ENCODE assay signal across 10 cellular contexts in genomic region chr2:68764781-68765385, GRCh38. TPM values are rescaled to one million over a fixed set of nuclear protein-coding genes. Genes with fewer than 3 reads are reported as not detected.
DNase-seq lines count a peak whose midpoint lies in the region; ATAC-seq, FAIRE-seq and TF ChIP-seq lines count a peak whose summit lies in the region.
"Had no signal": no experiment of that assay in that cellular context is flagged by ENCODE, and none has a peak within 500 bp of the region (broad histone marks: within the 10 kb centered on the region; RNA-seq: fewer than 3 reads in every experiment).

No MANE protein-coding gene starts in this region.

- peaks cover 9 to 19% of the 10 kb centered on the region in 2 donors for H3K36me3 Mint-ChIP-seq in CD14-positive monocyte
- H3K36me3 Mint-ChIP-seq in astrocyte (ENCODE audit: low read depth, unreplicated experiment), result no peaks in the 10 kb centered on the region
- no peaks in the 10 kb centered on the region for H3K36me3 Mint-ChIP-seq in chondrocyte (ENCODE audit: low read depth)

- H3K9me3 ChIP-seq in Karpas-422 (ENCODE audit: low read length) (no peaks in the 10 kb centered on the region), astrocyte (ENCODE audit: insufficient read depth, low read depth, low read length) (no peaks in the 10 kb centered on the region), mononuclear cell (ENCODE audit: low read depth, low read length) (no peaks in the 10 kb centered on the region)

- H3K4me1 ChIP-seq in Karpas-422 (ENCODE audit: low read length) (peaks cover 100% of the 10 kb centered on the region), astrocyte (ENCODE audit: insufficient read depth, low read length) (peaks cover 16% of the 10 kb centered on the region), mononuclear cell (ENCODE audit: insufficient read depth, low read length) (peaks cover 85% of the 10 kb centered on the region)

- no peak overlapping the region for H2AFZ ChIP-seq in Karpas-422 (ENCODE audit: low read length)
- peak overlapping the region; percentile 22 for H2AFZ ChIP-seq in astrocyte (ENCODE audit: low read depth, low read length)

- H3K27ac Mint-ChIP-seq in CD14-positive monocyte (peak overlapping the region; percentile 91 to 99 (median 97)), astrocyte (ENCODE audit: unreplicated experiment) (peak overlapping the region; percentile 10), chondrocyte (ENCODE audit: unreplicated experiment) (no peak overlapping the region)

- H3K27me3 Mint-ChIP-seq in CD14-positive monocyte (ENCODE audit: low read depth in 3 of 3) (no peaks in the 10 kb centered on the region), astrocyte (ENCODE audit: low read depth, unreplicated experiment) (no peaks in the 10 kb centered on the region), chondrocyte (ENCODE audit: low read depth) (no peaks in the 10 kb centered on the region)

- H3K27me3 ChIP-seq in Karpas-422 (ENCODE audit: low read length) (no peaks in the 10 kb centered on the region), astrocyte (ENCODE audit: insufficient read depth, low read length) (no peaks in the 10 kb centered on the region), mononuclear cell (ENCODE audit: insufficient read depth, low read length) (no peaks in the 10 kb centered on the region)

- H3K9me3 Mint-ChIP-seq in CD14-positive monocyte (peaks cover 0 to under 1% (median 0%) of the 10 kb centered on the region in 7 donors), astrocyte (ENCODE audit: unreplicated experiment) (no peaks in the 10 kb centered on the region), chondrocyte (ENCODE audit: low read depth) (no peaks in the 10 kb centered on the region)

- FAIRE-seq in astrocyte (lab: Jason Lieb, UNC), result no peak

- ATAC-seq in GM18520 (IDR thresholded peaks at IDR 0.05; ENCODE audit: unreplicated experiment), result no peak

- H3K9ac ChIP-seq in Karpas-422 (ENCODE audit: low read length), result peak overlapping the region; percentile 69
- no peak overlapping the region for H3K9ac ChIP-seq in astrocyte (ENCODE audit: low read length)

- H3K4me3 ChIP-seq in Karpas-422 (ENCODE audit: low read length), result peak overlapping the region; percentile 59
- no peak overlapping the region for H3K4me3 ChIP-seq in astrocyte (ENCODE audit: insufficient read depth, low read depth, low read length)
- peak overlapping the region; percentile 8 for H3K4me3 ChIP-seq in mononuclear cell (ENCODE audit: low read length)

- H3K4me3 Mint-ChIP-seq in CD14-positive monocyte (peak overlapping the region; percentile 29 to 78), astrocyte (ENCODE audit: unreplicated experiment) (peak overlapping the region; percentile 50), chondrocyte (ENCODE audit: unreplicated experiment) (no peak overlapping the region)

- H3K9me2 ChIP-seq in Karpas-422 (replicated peaks; ENCODE audit: insufficient read depth, low read length), result no peaks in the 10 kb centered on the region

- intact Hi-C loops in CD14-positive monocyte (cut with micrococcal nuclease), result loop anchor here in 1 of 2 donors (5.0 kb wide), 1 partner anchor 42 kb away; no protein-coding TSS in a partner anchor

- H4K20me1 ChIP-seq in Karpas-422 (ENCODE audit: insufficient read depth, low read depth, low read length) (no peaks in the 10 kb centered on the region), astrocyte (ENCODE audit: insufficient read depth, low read length) (no peaks in the 10 kb centered on the region)

- H3K36me3 ChIP-seq in Karpas-422 (ENCODE audit: insufficient read depth, low read length), result peaks cover 3% of the 10 kb centered on the region; the same call in 1 of the 2 replicates
- no peaks in the 10 kb centered on the region for H3K36me3 ChIP-seq in astrocyte (ENCODE audit: insufficient read depth, low read length)

- TF ChIP-seq CTCF in CD14-positive monocyte (IDR thresholded peaks at IDR 0.05) (no peak), astrocyte (IDR thresholded peaks at IDR 0.05; ENCODE audit: insufficient read depth, low read depth, low read length) (no peak), chondrocyte (IDR thresholded peaks at IDR 0.05) (no peak)

- DNase-seq in CD14-positive monocyte (ENCODE audit: low spot score) (no peak), Karpas-422 (peak; percentile 46), astrocyte (ENCODE audit: low read depth) (peak; percentile 94), SHP77 (lab: John Stamatoyannopoulos, UW) (no peak), chondrocyte (ENCODE audit: low spot score) (no peak), DMS153 (lab: John Stamatoyannopoulos, UW) (no peak)
- DNase-seq: hippocampal formation, NCI-H524 treated with DMSO at 0.1 percent for 48 hours had no signal

- peak overlapping the region; percentile 69 for H3K4me2 ChIP-seq in Karpas-422 (ENCODE audit: low read depth, low read length, poor library complexity, severe bottlenecking)
- peak overlapping the region; percentile 8 for H3K4me2 ChIP-seq in astrocyte (ENCODE audit: low read length)

- H3K79me2 ChIP-seq in Karpas-422 (ENCODE audit: low read length), result peaks cover 98% of the 10 kb centered on the region
- H3K79me2 ChIP-seq in astrocyte (ENCODE audit: insufficient read depth, low read length), result no peaks in the 10 kb centered on the region

- H3K27ac ChIP-seq in Karpas-422 (ENCODE audit: low read length), result peak overlapping the region; percentile 89
- H3K27ac ChIP-seq in astrocyte (ENCODE audit: low read depth, low read length), result no peak overlapping the region

- peaks cover 87% of the 10 kb centered on the region for H3K4me1 Mint-ChIP-seq in CD14-positive monocyte
- peaks cover 55% of the 10 kb centered on the region for H3K4me1 Mint-ChIP-seq in astrocyte (ENCODE audit: low read depth, unreplicated experiment)
- H3K4me1 Mint-ChIP-seq in chondrocyte (ENCODE audit: low read depth), result peaks cover 49% of the 10 kb centered on the region

RNA-seq across cellular contexts. Expression of gene ARHGAP25, which starts 30.3 kb away (rescaled TPM):
- 10 to 100 TPM; 20.8 to 36.3 TPM for polyA plus RNA-seq in CD14-positive monocyte
- 172 and 213 TPM in 2 replicates for total RNA-seq in Karpas-422 (2014; rRNA removed; shearing (Covaris generic); ENCODE audit: low replicate concordance)
- total RNA-seq in astrocyte, result 0.30 TPM in 1 of 2 replicates, not detected in the other
- total RNA-seq in mononuclear cell, result 28.2 TPM
- 0.31 to 0.50 TPM in 2 of 3 replicates, not detected in the other for total RNA-seq in chondrocyte

Comparison
In these comparisons a context has a peak if more than half of its experiments do, and no peak if none do; other contexts are left out.
1. DNase-seq: peak in Karpas-422 (single experiment) and astrocyte (single experiment); none in CD14-positive monocyte (single experiment), SHP77 (0 of 2), chondrocyte (single experiment) and DMS153 (single experiment).
2. RNA of gene ARHGAP25, which starts 30.3 kb away (total RNA-seq): 172 to 213 TPM in Karpas-422 and 28.2 TPM in mononuclear cell (single experiment); 0.31 to 0.50 TPM in chondrocyte and 0.30 TPM in astrocyte; every median in the first group is over 10 times any median in the second.